Comparison of ENCODE assay signal across 1 cellular context in genomic region chr16:11626657-11627291, GRCh38.
TF ChIP-seq lines count a peak whose summit lies in the region.

No MANE protein-coding gene starts in this region.

TF ChIP-seq in A549, 52 proteins besides CTCF, POLR2A, EP300 and RAD21:
- no peak for TF ChIP-seq CBX8 (IDR thresholded peaks at IDR 0.05)
- no peak for TF ChIP-seq CBX2 (IDR thresholded peaks at IDR 0.05; ENCODE audit: borderline replicate concordance, low read depth)
- no peak for TF ChIP-seq MAX (IDR thresholded peaks at IDR 0.05)
- TF ChIP-seq USF2 (IDR thresholded peaks at IDR 0.05) = peak; percentile 26; the same call in 1 of the 2 replicates
- TF ChIP-seq JUNB (IDR thresholded peaks at IDR 0.05) = no peak
- TF ChIP-seq ZNF302 (CRISPR knock-in tag; IDR thresholded peaks at IDR 0.05) = no peak
